1 cellular context compared by ENCODE assay signal in the genomic region with DNA sequence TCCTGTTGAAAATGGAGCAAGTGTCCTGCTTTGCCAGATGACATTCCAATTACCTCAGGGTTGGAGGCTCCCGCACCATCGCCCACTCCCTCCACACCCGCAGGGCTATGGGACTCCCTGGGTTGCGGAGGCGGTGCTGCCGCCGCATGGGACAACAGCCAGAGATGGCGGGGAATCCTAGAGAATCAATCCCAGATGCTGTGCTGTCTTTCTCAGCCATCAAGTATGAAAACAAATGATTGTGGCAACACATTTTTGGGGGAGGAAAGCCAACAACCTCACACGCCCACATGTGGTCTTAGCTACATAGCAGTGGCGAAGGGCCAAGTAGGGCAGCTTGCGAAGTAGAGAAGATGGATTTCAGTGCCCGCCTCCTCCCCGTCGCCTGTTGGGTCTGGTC.
TF ChIP-seq lines count a peak whose summit lies in the region.

No MANE protein-coding gene starts in this region.

TF ChIP-seq in IMR-90, 13 proteins besides CTCF, POLR2A, EP300 and RAD21:
- no peak for TF ChIP-seq NFE2L2 (IDR thresholded peaks at IDR 0.05; ENCODE audit: low read depth, low read length)
- TF ChIP-seq RCOR1 (IDR thresholded peaks at IDR 0.05; ENCODE audit: insufficient replicate concordance, low read length), result no peak
- no peak for TF ChIP-seq SMC3 (IDR thresholded peaks at IDR 0.05; ENCODE audit: low read depth, low read length)
- no peak for TF ChIP-seq FOS (IDR thresholded peaks at IDR 0.05; ENCODE audit: low read depth, low read length)
- TF ChIP-seq MAFK (IDR thresholded peaks at IDR 0.05; ENCODE audit: low read depth, low read length), result no peak
- TF ChIP-seq BHLHE40 (IDR thresholded peaks at IDR 0.05; ENCODE audit: low read depth, low read length), result no peak
- TF ChIP-seq USF2 (IDR thresholded peaks at IDR 0.05; ENCODE audit: low read depth, low read length), result no peak
- no peak for TF ChIP-seq CHD1 (IDR thresholded peaks at IDR 0.05; ENCODE audit: low read depth, low read length)
- no peak for TF ChIP-seq ELK1 (IDR thresholded peaks at IDR 0.05; ENCODE audit: borderline replicate concordance, low read depth, low read length)
- TF ChIP-seq MXI1 (IDR thresholded peaks at IDR 0.05; ENCODE audit: borderline replicate concordance, low read depth, low read length), result no peak
- no peak for TF ChIP-seq MAZ (IDR thresholded peaks at IDR 0.05; ENCODE audit: borderline replicate concordance, low read depth, low read length)
- TF ChIP-seq CEBPB (IDR thresholded peaks at IDR 0.05; ENCODE audit: low read depth, low read length), result no peak
- no peak for TF ChIP-seq RFX5 (IDR thresholded peaks at IDR 0.05; ENCODE audit: low read depth, low read length)
